ENCODE assay signal across 15 cellular contexts in the genomic region with DNA sequence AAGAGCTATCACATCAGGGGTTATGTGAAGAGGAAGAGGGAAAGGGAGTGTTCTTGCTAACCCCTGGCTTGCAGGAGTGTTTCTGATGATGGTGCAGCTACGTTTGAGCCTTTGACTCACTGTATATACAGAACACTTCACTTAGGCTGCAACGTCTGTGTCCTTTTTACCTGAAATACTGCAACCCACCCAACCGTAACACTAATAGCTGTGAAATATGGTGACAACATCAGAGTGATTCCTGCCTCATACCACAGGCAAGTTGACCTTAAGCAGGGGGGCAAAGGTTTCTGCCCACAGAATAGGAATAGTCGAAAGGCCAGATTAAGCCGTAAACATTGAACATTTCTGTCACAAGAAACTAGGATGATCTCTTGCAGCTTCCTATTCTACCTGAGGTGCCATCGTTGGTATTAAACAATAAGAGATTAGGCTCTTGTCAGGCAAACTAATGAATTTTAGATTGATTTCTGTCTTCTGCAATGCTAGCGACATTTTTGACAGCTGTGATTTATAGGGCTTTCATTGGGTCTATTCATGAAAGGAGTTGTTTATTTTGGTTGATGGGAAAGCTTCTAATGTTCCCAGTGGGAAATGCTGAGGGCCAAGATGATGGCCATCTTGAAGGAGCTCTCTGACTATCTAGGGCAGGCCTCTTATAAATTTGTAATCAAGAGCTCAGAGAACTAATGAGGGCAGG.
"Had no signal": no experiment of that assay in that cellular context is flagged by ENCODE, and none has a peak within 500 bp of the region (broad histone marks: within the 10 kb centered on the region; RNA-seq: fewer than 3 reads in every experiment).

No MANE protein-coding gene starts in this region.

- H3K36me3 ChIP-seq: colonic mucosa, esophagus muscularis mucosa, lower lobe of right lung, pancreas, thoracic aorta had no signal

- DNase-seq: activated CD4-positive, alpha-beta T cell treated with anti-CD3 and anti-CD28 coated beads, Interleukin-2, amount 10 ng/mL, durations not matched to agents 7 days and 5 days; activated CD8-positive, alpha-beta memory T cell treated with anti-CD3 and anti-CD28 coated beads, Interleukin-2, amount 50 U/mL, for 48 hours; activated gamma-delta T cell; activated T-cell treated with anti-CD3 and anti-CD28 coated beads, Interleukin-2, amount 50 U/mL, for 72 hours; amygdala; body of pancreas; caudate nucleus; colonic mucosa; lower lobe of right lung; pancreas; stimulated activated CD4-positive, alpha-beta T cell treated with anti-CD3 and anti-CD28 coated beads, Interleukin-12 subunit alpha, Interleukin-12 subunit beta, amount 100 ng/mL, for 4 hours; stimulated activated CD4-positive, alpha-beta T cell treated with anti-CD3 and anti-CD28 coated beads, Interleukin-2, amount 100 ng/mL, for 24 hours had no signal

- H3K9me3 ChIP-seq: body of pancreas, colonic mucosa, esophagus muscularis mucosa, lower lobe of right lung, pancreas, thoracic aorta had no signal

- H3K4me3 ChIP-seq: body of pancreas, colonic mucosa, esophagus muscularis mucosa, hepatocyte, lower lobe of right lung, pancreas, thoracic aorta had no signal

- ATAC-seq: activated T-cell treated with anti-CD3 and anti-CD28 coated beads, Interleukin-2, amount 50 U/mL, for 72 hours; body of pancreas; lower lobe of right lung; pancreas had no signal

- H3K27me3 ChIP-seq: body of pancreas, colonic mucosa, esophagus muscularis mucosa, hepatocyte, pancreas had no signal

- H3K4me1 ChIP-seq: lower lobe of right lung, pancreas had no signal
